ENCODE assay signal across 11 cellular contexts in genomic region chr20:9966966-9967365, GRCh38.
DNase-seq lines count a peak whose midpoint lies in the region; ATAC-seq, FAIRE-seq and TF ChIP-seq lines count a peak whose summit lies in the region.
"Had no signal": no experiment of that assay in that cellular context is flagged by ENCODE, and none has a peak within 500 bp of the region (broad histone marks: within the 10 kb centered on the region; RNA-seq: fewer than 3 reads in every experiment).

No MANE protein-coding gene starts in this region.

- no peaks in the 10 kb centered on the region for H3K27me3 Mint-ChIP-seq in H9 (ENCODE audit: low read depth)

- H3K27me3 ChIP-seq in H9 (ENCODE audit: insufficient read depth, low read length) (no peaks in the 10 kb centered on the region), foreskin keratinocyte (peaks cover 15% of the 10 kb centered on the region)

- H4K91ac ChIP-seq in H9 (ENCODE audit: insufficient read length, low read depth, low read length) = no peak overlapping the region

- H2BK15ac ChIP-seq in H9 (ENCODE audit: low read depth, low read length) = no peak overlapping the region

- H2BK12ac ChIP-seq in H9 (ENCODE audit: insufficient read length, low read depth, low read length) = no peak overlapping the region

- H3K27ac ChIP-seq in H9 (ENCODE audit: insufficient read length, low read depth, low read length) = no peak overlapping the region
- H3K27ac ChIP-seq in foreskin keratinocyte = no peak overlapping the region

- H3K56ac ChIP-seq in H9 (ENCODE audit: insufficient read length, low read depth, low read length) = no peak overlapping the region

- no peak overlapping the region for H3T11ph ChIP-seq in H9 (ENCODE audit: low read length)

- FAIRE-seq in D721Med (lab: Jason Lieb, UNC) = no peak

- H3K4me3 Mint-ChIP-seq in H9 = no peak overlapping the region
- H3K4me3 Mint-ChIP-seq: activated CD4-positive, alpha-beta T cell treated with anti-CD3 and anti-CD28 coated beads for 36 hours had no signal

- H4K8ac ChIP-seq in H9 (replicated peaks; ENCODE audit: insufficient read length, low read depth, low read length) = no peak overlapping the region

- H3K4me2 ChIP-seq in H9 (ENCODE audit: insufficient read depth, insufficient read length, low read length) = no peak overlapping the region

- TF ChIP-seq CTCF in H9 (conservative IDR thresholded peaks at IDR 0.05) (peak; percentile 59), foreskin keratinocyte (conservative IDR thresholded peaks at IDR 0.05) (peak; percentile 57), D721Med (IDR thresholded peaks at IDR 0.05; ENCODE audit: insufficient read depth, missing control alignments) (no peak), GM10248 (IDR thresholded peaks at IDR 0.05; ENCODE audit: control extremely low read depth, extremely low read depth, low read depth, missing control alignments) (no peak)

- no peak overlapping the region for H3K18ac ChIP-seq in H9 (ENCODE audit: insufficient read length, low read depth, low read length)

- H3K4me1 Mint-ChIP-seq in H9 = peaks cover 13 to 17% of the 10 kb centered on the region in 2 experiments
- H3K4me1 Mint-ChIP-seq: activated CD4-positive, alpha-beta T cell treated with anti-CD3 and anti-CD28 coated beads for 36 hours had no signal

- H3K23ac ChIP-seq in H9 (ENCODE audit: insufficient read length, low read depth, low read length) = no peak overlapping the region

- no peak overlapping the region for H3K14ac ChIP-seq in H9 (ENCODE audit: insufficient read depth, low read length)

- DNase-seq in AG08395 (ENCODE audit: low spot score) (peak; percentile 8), H9 (no peak), RPMI7951 (ENCODE audit: low read depth) (peak; percentile 56), foreskin keratinocyte (no peak), D721Med (ENCODE audit: insufficient read length, low spot score) (no peak), UCSD-AML1 (lab: John Stamatoyannopoulos, UW; ENCODE audit: unreplicated experiment) (no peak), GM10248 (ENCODE audit: extremely low spot score) (no peak)
- DNase-seq: activated CD4-positive, alpha-beta T cell treated with anti-CD3 and anti-CD28 coated beads for 36 hours; DMS79 treated with DMSO at 0.1 percent for 48 hours; NCI-H1092 had no signal

- no peak overlapping the region for H3K9ac ChIP-seq in H9 (ENCODE audit: extremely low read depth, insufficient read length, low read length)

- no peaks in the 10 kb centered on the region for H3K4me1 ChIP-seq in H9 (ENCODE audit: insufficient read depth, low read length)
- H3K4me1 ChIP-seq in foreskin keratinocyte = peaks cover 4% of the 10 kb centered on the region

- no peak overlapping the region for H2AFZ ChIP-seq in H9 (ENCODE audit: low read length)

- no peak overlapping the region for H2BK20ac ChIP-seq in H9 (ENCODE audit: low read depth, low read length, poor library complexity, severe bottlenecking)

- no peak overlapping the region for H3K4ac ChIP-seq in H9 (ENCODE audit: low read depth, low read length)

- H4K5ac ChIP-seq in H9 (ENCODE audit: insufficient read length, low read depth, low read length) = no peak overlapping the region

- no peak overlapping the region for H2BK120ac ChIP-seq in H9 (ENCODE audit: low read depth, low read length, poor library complexity, severe bottlenecking)

- CTCF ChIA-PET in GM10248 (lab: Yijun Ruan, JAX) = interaction anchor here (1.4 to 1.5 kb wide), 2 partner anchors 10 to 11 kb away, joined by 4 read pairs; no protein-coding TSS in a partner anchor

- H3K23me2 ChIP-seq in H9 (ENCODE audit: insufficient read length, low read depth, low read length, poor library complexity, severe bottlenecking) = no peaks in the 10 kb centered on the region

- H3K9me3 Mint-ChIP-seq in H9 = no peaks in the 10 kb centered on the region; a peak in 1 of 5 replicates

- ATAC-seq in foreskin keratinocyte = peak; percentile 60
- no peak for ATAC-seq in GM21381 (IDR thresholded peaks at IDR 0.05; ENCODE audit: unreplicated experiment)
- ATAC-seq: activated CD4-positive, alpha-beta T cell treated with anti-CD3 and anti-CD28 coated beads for 36 hours had no signal

- H3K79me2 ChIP-seq in H9 (ENCODE audit: insufficient read depth, low read length) = no peaks in the 10 kb centered on the region

- H2BK5ac ChIP-seq in H9 (ENCODE audit: insufficient read length, low read length) = no peak overlapping the region

- no peaks in the 10 kb centered on the region for H4K20me1 ChIP-seq in H9 (ENCODE audit: control insufficient read depth, insufficient read depth, insufficient read length)

- POLR2A ChIA-PET in GM10248 (lab: Yijun Ruan, JAX) = no interaction called here

- no peaks in the 10 kb centered on the region for H3K36me3 Mint-ChIP-seq in H9 (ENCODE audit: insufficient read depth in 1 of 3, low read depth in 3 of 3)

- no peaks in the 10 kb centered on the region for H3K9me3 ChIP-seq in H9 (ENCODE audit: control insufficient read depth, low read depth, low read length)

- no peak overlapping the region for H2AK5ac ChIP-seq in H9 (ENCODE audit: insufficient read length, low read length)

- no peak overlapping the region for H3K27ac Mint-ChIP-seq in H9
- H3K27ac Mint-ChIP-seq: activated CD4-positive, alpha-beta T cell treated with anti-CD3 and anti-CD28 coated beads for 36 hours had no signal

- no peaks in the 10 kb centered on the region for H3K79me1 ChIP-seq in H9 (ENCODE audit: insufficient read depth, low read depth, low read length, poor library complexity, severe bottlenecking)

- WGBS in H9 (ENCODE audit: extremely low coverage, insufficient read length, low lambda C conversion rate) = no CpG with 5 or more reads among the region's 7 CpGs

Comparison
In these comparisons a context has a peak if more than half of its experiments do, and no peak if none do; other contexts are left out.
1. DNase-seq: peak in AG08395 (single experiment) and RPMI7951 (single experiment); none in H9 (single experiment), foreskin keratinocyte (0 of 2), D721Med (single experiment), UCSD-AML1 (single experiment) and GM10248 (single experiment).
2. CTCF ChIP-seq: peak in H9 (single experiment) and foreskin keratinocyte (single experiment); none in D721Med (single experiment) and GM10248 (single experiment).